Comparison of ENCODE assay signal across 22 cellular contexts in genomic region chr10:100807241-100808050, GRCh38.
"Had no signal": no experiment of that assay in that cellular context is flagged by ENCODE, and none has a peak within 500 bp of the region (broad histone marks: within the 10 kb centered on the region; RNA-seq: fewer than 3 reads in every experiment).

No MANE protein-coding gene starts in this region.

- H3K27ac ChIP-seq: ascending aorta, brain microvascular endothelial cell, heart left ventricle, skin epidermis, stomach, thyroid gland had no signal

- H3K9me3 ChIP-seq: ascending aorta, heart left ventricle, mucosa of descending colon, stomach, thyroid gland had no signal

- H3K27me3 ChIP-seq: ascending aorta, thyroid gland had no signal

- DNase-seq: activated CD4-positive, alpha-beta T cell treated with anti-CD3 and anti-CD28 coated beads for 36 hours; activated CD4-positive, CD25-positive, alpha-beta regulatory T cell; activated CD8-positive, alpha-beta memory T cell treated with anti-CD3 and anti-CD28 coated beads for 24 hours; activated gamma-delta T cell; activated naive CD8-positive, alpha-beta T cell treated with anti-CD3 and anti-CD28 coated beads, Interleukin-2, amount 10 ng/mL, durations not matched to agents 7 days and 5 days; activated T-cell treated with anti-CD3 and anti-CD28 coated beads, Interleukin-2, amount 50 U/mL, for 1 hour; brain microvascular endothelial cell; foreskin fibroblast; heart left ventricle; mesendoderm; occipital lobe; stimulated activated CD4-positive, alpha-beta T cell treated with anti-CD3 and anti-CD28 coated beads, Interleukin-4, amount 100 ng/mL, for 4 hours; stimulated activated CD8-positive, alpha-beta memory T cell treated with anti-CD3 and anti-CD28 coated beads, Interleukin-4, amount 100 ng/mL, for 48 hours; stimulated activated naive B cell treated with anti-CD40 and anti-IgM and Interleukin-4, amounts not matched to agents 10 μg/mL and 1 μg/mL and 100 μg/mL, for 72 hours; stomach; T-helper 1 cell; thyroid gland had no signal

- H3K4me3 ChIP-seq: ascending aorta, heart left ventricle, mucosa of descending colon, skin epidermis, stomach, thyroid gland had no signal

- H3K36me3 ChIP-seq: ascending aorta, brain microvascular endothelial cell, heart left ventricle, stomach, thyroid gland had no signal

- H3K4me1 ChIP-seq: ascending aorta, heart left ventricle, stomach, thyroid gland had no signal

- ATAC-seq: activated CD4-positive, alpha-beta T cell treated with anti-CD3 and anti-CD28 coated beads for 36 hours; esophagus mucosa; heart left ventricle; mucosa of descending colon; sciatic nerve; stimulated activated naive B cell treated with anti-CD40 and anti-IgM and Interleukin-4, amounts not matched to agents 10 μg/mL and 1 μg/mL and 100 μg/mL, for 72 hours had no signal
